Comparison of ENCODE assay signal across 8 cellular contexts in genomic region chr3:49470714-49471420, GRCh38. TPM values are rescaled to one million over a fixed set of nuclear protein-coding genes. Genes with fewer than 3 reads are reported as not detected.
DNase-seq lines count a peak whose midpoint lies in the region; ATAC-seq and TF ChIP-seq lines count a peak whose summit lies in the region.

No MANE protein-coding gene starts in this region.

- ATAC-seq in GM21515 (IDR thresholded peaks at IDR 0.05; ENCODE audit: unreplicated experiment) = peak; percentile 15
- peak; percentile 10 for ATAC-seq in body of pancreas
- ATAC-seq in upper lobe of left lung (ENCODE audit: low FRiP score in 2 of 2) = peak in 1 of 2 donors; percentile 1

- TF ChIP-seq EP300 in upper lobe of left lung (IDR thresholded peaks at IDR 0.05) = no peak

- H3K9me3 ChIP-seq in KOPT-K1 (ENCODE audit: insufficient read depth, low read length, poor library complexity, severe bottlenecking) (no peaks in the 10 kb centered on the region), body of pancreas (no peaks in the 10 kb centered on the region), upper lobe of left lung (no peaks in the 10 kb centered on the region)

- WGBS in body of pancreas, 2 donors = 1% methylated on average over 14 to 23 of the region's 23 CpGs
- WGBS in upper lobe of left lung, 2 donors = 4 to 12% methylated on average over 12 to 22 of the region's 23 CpGs

- H3K27me3 ChIP-seq in body of pancreas = no peaks in the 10 kb centered on the region
- no peaks in the 10 kb centered on the region for H3K27me3 ChIP-seq in upper lobe of left lung

- no peaks in the 10 kb centered on the region; the same call in 1 of the 2 replicates for H3K36me3 ChIP-seq in KOPT-K1 (ENCODE audit: insufficient read depth, low read length)
- H3K36me3 ChIP-seq in body of pancreas (replicated peaks in 1 of 2; ENCODE audit: insufficient read depth in 1 of 2, low read depth in 2 of 2) = no peaks in the 10 kb centered on the region
- peaks cover 0 to 4% (median 0%) of the 10 kb centered on the region in 4 donors for H3K36me3 ChIP-seq in upper lobe of left lung

- H3K27ac ChIP-seq in KOPT-K1 (ENCODE audit: low read depth, low read length, poor library complexity, severe bottlenecking) (peak overlapping the region; percentile 74), body of pancreas (peak overlapping the region; percentile 84 to 99 (median 95)), upper lobe of left lung (peak overlapping the region; percentile 96 to 99 (median 96))

- intact Hi-C loops in body of pancreas (cut with DNase I) = no loop called here

- TF ChIP-seq CTCF in body of pancreas (IDR thresholded peaks at IDR 0.05) (peak in 1 of 7 experiments; percentile 6), upper lobe of left lung (IDR thresholded peaks at IDR 0.05) (no peak)

- H3K4me1 ChIP-seq in body of pancreas (peaks cover 62% of the 10 kb centered on the region), upper lobe of left lung (peaks cover 28 to 44% (median 36%) of the 10 kb centered on the region in 4 donors)

- H3K4me3 ChIP-seq in body of pancreas = peak overlapping the region; percentile 37 to 61
- peak overlapping the region; percentile 75 to 95 (median 85) for H3K4me3 ChIP-seq in upper lobe of left lung

- TF ChIP-seq POLR2A in body of pancreas (IDR thresholded peaks at IDR 0.05) = peak in 1 of 3 donors; percentile 66
- TF ChIP-seq POLR2A in upper lobe of left lung (IDR thresholded peaks at IDR 0.05) = no peak

- DNase-seq in GF-D8 (lab: John Stamatoyannopoulos, UW) (peak; percentile 13), body of pancreas (no peak), lung microvascular endothelial cell (ENCODE audit: low read depth in 2 of 2) (peak; percentile 6 to 24), upper lobe of left lung (no peak), cerebellar cortex (ENCODE audit: low spot score) (no peak), EL (no peak)

RNA-seq across cellular contexts. Expression of gene DAG1, which starts 0.8 kb away (rescaled TPM):
- total RNA-seq in body of pancreas = 10 to 100 TPM; 46.8 to 57.9 TPM
- 23.1 and 26.2 TPM in 2 replicates for total RNA-seq in lung microvascular endothelial cell
- total RNA-seq in upper lobe of left lung = 100 to 1,000 TPM in 1 of 6 donors, 10 to 100 TPM in 5; 22.0 to 104 (median 73.5) TPM

RNA-seq across cellular contexts. Expression of gene NICN1, which starts 41.7 kb away (rescaled TPM):
- 1 to 10 TPM; 1.6 to 5.4 TPM for total RNA-seq in body of pancreas
- total RNA-seq in lung microvascular endothelial cell = 2.6 and 4.4 TPM in 2 replicates
- total RNA-seq in upper lobe of left lung = 10 to 100 TPM in 2 of 6 donors, 1 to 10 TPM in 4; 1.0 to 23.9 (median 8.0) TPM

RNA-seq across cellular contexts. Expression of gene AMT, which starts 48.6 kb away (rescaled TPM):
- total RNA-seq in body of pancreas (10 to 100 TPM; 10.9 to 27.7 TPM), lung microvascular endothelial cell (0.22 and 0.60 TPM in 2 replicates), upper lobe of left lung (10 to 100 TPM in 3 of 6 donors, 1 to 10 TPM in 3; 2.3 to 59.7 (median 11.4) TPM)

RNA-seq across cellular contexts. Expression of gene TCTA, which starts 58.6 kb away (rescaled TPM):
- total RNA-seq in body of pancreas = 10 to 100 TPM; 14.0 to 59.0 TPM
- 13.5 and 23.8 TPM in 2 replicates for total RNA-seq in lung microvascular endothelial cell
- total RNA-seq in upper lobe of left lung = 10 to 100 TPM; 21.8 to 52.3 (median 39.5) TPM

RNA-seq across cellular contexts. Expression of gene RHOA, which starts 59.1 kb away (rescaled TPM):
- total RNA-seq in body of pancreas (100 to 1,000 TPM; 216 to 252 TPM), lung microvascular endothelial cell (401 and 472 TPM in 2 replicates), upper lobe of left lung (100 to 1,000 TPM; 206 to 611 (median 456) TPM)

Comparison
In these comparisons a context has a peak if more than half of its experiments do, and no peak if none do; other contexts are left out.
1. DNase-seq: peak in GF-D8 (single experiment) and lung microvascular endothelial cell (2 of 2); none in body of pancreas (0 of 4), upper lobe of left lung (0 of 2), cerebellar cortex (single experiment) and EL (single experiment).
2. Peak in every context shown above with its lines, with median percentiles within 50 percentile points of each other: H3K27ac ChIP-seq.